In the genomic region with DNA sequence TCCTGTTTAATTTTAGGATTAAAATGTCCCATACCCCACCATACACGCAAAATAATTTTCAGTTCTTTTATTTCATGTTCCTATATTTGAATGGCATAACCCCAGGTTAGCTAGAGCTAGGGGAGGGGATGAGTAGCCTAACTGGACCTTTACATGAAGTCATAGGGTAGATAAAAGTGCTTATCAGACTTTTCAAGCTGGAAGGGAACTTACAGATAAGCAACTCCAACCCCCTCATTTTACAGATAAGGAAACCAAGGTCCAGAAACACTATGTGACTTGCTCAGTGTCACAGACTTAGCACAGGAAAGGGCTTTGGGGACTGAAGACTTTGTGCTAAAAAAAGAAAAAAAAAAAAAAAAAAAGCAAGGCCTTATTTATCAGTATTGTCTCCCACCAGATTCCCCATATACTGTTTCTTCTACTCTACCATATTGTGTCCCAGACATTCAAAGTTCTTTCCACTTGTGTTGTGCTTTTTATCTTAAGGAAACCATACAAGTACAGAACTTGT, we compare ENCODE assay signal across 1 cellular context.
A peak's percentile ranks its signal among the peaks of the same experiment; 100 is the strongest.
TF ChIP-seq lines count a peak whose summit lies in the region.

No MANE protein-coding gene starts in this region.

TF ChIP-seq in K562, 482 proteins besides CTCF, POLR2A, EP300 and RAD21 (continued from another document and continues in another):
- TF ChIP-seq SIN3A (IDR thresholded peaks at IDR 0.05; ENCODE audit: borderline replicate concordance in 2 of 2, control insufficient read depth in 1 of 2, low read depth in 2 of 2, low read length in 2 of 2): no peak
- TF ChIP-seq, protein P1, sequence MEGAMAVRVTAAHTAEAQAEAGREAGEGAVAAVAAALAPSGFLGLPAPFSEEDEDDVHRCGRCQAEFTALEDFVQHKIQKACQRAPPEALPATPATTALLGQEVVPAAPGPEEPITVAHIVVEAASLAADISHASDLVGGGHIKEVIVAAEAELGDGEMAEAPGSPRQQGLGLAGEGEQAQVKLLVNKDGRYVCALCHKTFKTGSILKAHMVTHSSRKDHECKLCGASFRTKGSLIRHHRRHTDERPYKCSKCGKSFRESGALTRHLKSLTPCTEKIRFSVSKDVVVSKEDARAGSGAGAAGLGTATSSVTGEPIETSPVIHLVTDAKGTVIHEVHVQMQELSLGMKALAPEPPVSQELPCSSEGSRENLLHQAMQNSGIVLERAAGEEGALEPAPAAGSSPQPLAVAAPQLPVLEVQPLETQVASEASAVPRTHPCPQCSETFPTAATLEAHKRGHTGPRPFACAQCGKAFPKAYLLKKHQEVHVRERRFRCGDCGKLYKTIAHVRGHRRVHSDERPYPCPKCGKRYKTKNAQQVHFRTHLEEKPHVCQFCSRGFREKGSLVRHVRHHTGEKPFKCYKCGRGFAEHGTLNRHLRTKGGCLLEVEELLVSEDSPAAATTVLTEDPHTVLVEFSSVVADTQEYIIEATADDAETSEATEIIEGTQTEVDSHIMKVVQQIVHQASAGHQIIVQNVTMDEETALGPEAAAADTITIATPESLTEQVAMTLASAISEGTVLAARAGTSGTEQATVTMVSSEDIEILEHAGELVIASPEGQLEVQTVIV (CRISPR knock-in tag; IDR thresholded peaks at IDR 0.05; ENCODE audit: borderline replicate concordance): no peak
- TF ChIP-seq ZNF165 (CRISPR knock-in tag; IDR thresholded peaks at IDR 0.05; ENCODE audit: borderline replicate concordance): no peak
- TF ChIP-seq, protein P2, sequence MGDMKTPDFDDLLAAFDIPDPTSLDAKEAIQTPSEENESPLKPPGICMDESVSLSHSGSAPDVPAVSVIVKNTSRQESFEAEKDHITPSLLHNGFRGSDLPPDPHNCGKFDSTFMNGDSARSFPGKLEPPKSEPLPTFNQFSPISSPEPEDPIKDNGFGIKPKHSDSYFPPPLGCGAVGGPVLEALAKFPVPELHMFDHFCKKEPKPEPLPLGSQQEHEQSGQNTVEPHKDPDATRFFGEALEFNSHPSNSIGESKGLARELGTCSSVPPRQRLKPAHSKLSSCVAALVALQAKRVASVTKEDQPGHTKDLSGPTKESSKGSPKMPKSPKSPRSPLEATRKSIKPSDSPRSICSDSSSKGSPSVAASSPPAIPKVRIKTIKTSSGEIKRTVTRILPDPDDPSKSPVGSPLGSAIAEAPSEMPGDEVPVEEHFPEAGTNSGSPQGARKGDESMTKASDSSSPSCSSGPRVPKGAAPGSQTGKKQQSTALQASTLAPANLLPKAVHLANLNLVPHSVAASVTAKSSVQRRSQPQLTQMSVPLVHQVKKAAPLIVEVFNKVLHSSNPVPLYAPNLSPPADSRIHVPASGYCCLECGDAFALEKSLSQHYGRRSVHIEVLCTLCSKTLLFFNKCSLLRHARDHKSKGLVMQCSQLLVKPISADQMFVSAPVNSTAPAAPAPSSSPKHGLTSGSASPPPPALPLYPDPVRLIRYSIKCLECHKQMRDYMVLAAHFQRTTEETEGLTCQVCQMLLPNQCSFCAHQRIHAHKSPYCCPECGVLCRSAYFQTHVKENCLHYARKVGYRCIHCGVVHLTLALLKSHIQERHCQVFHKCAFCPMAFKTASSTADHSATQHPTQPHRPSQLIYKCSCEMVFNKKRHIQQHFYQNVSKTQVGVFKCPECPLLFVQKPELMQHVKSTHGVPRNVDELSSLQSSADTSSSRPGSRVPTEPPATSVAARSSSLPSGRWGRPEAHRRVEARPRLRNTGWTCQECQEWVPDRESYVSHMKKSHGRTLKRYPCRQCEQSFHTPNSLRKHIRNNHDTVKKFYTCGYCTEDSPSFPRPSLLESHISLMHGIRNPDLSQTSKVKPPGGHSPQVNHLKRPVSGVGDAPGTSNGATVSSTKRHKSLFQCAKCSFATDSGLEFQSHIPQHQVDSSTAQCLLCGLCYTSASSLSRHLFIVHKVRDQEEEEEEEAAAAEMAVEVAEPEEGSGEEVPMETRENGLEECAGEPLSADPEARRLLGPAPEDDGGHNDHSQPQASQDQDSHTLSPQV (IDR thresholded peaks at IDR 0.05): peak; percentile 32
- TF ChIP-seq, protein P3, sequence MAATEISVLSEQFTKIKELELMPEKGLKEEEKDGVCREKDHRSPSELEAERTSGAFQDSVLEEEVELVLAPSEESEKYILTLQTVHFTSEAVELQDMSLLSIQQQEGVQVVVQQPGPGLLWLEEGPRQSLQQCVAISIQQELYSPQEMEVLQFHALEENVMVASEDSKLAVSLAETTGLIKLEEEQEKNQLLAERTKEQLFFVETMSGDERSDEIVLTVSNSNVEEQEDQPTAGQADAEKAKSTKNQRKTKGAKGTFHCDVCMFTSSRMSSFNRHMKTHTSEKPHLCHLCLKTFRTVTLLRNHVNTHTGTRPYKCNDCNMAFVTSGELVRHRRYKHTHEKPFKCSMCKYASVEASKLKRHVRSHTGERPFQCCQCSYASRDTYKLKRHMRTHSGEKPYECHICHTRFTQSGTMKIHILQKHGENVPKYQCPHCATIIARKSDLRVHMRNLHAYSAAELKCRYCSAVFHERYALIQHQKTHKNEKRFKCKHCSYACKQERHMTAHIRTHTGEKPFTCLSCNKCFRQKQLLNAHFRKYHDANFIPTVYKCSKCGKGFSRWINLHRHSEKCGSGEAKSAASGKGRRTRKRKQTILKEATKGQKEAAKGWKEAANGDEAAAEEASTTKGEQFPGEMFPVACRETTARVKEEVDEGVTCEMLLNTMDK (IDR thresholded peaks at IDR 0.05; ENCODE audit: borderline replicate concordance, insufficient read depth, low read depth, low read length, poor library complexity, severe bottlenecking): no peak
- peak; percentile 92 for TF ChIP-seq NEUROD1 (IDR thresholded peaks at IDR 0.05; ENCODE audit: borderline replicate concordance, low read depth, low read length, partially characterized antibody)
- no peak for TF ChIP-seq CBX1 (IDR thresholded peaks at IDR 0.05; ENCODE audit: low read depth)
- TF ChIP-seq SRSF9 (IDR thresholded peaks at IDR 0.05; ENCODE audit: borderline replicate concordance, low read depth, low read length): no peak
- TF ChIP-seq ZNF561 (CRISPR knock-in tag; conservative IDR thresholded peaks at IDR 0.05): no peak
- TF ChIP-seq IRF2 (CRISPR knock-in tag; IDR thresholded peaks at IDR 0.05): no peak
- peak; percentile 82 for TF ChIP-seq NUFIP1 (IDR thresholded peaks at IDR 0.05; ENCODE audit: partially characterized antibody)
- TF ChIP-seq, protein P4, sequence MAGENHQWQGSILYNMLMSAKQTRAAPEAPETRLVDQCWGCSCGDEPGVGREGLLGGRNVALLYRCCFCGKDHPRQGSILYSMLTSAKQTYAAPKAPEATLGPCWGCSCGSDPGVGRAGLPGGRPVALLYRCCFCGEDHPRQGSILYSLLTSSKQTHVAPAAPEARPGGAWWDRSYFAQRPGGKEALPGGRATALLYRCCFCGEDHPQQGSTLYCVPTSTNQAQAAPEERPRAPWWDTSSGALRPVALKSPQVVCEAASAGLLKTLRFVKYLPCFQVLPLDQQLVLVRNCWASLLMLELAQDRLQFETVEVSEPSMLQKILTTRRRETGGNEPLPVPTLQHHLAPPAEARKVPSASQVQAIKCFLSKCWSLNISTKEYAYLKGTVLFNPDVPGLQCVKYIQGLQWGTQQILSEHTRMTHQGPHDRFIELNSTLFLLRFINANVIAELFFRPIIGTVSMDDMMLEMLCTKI (IDR thresholded peaks at IDR 0.05; ENCODE audit: partially characterized antibody): no peak
- TF ChIP-seq NCOA2 (IDR thresholded peaks at IDR 0.05; ENCODE audit: partially characterized antibody in 2 of 2): peak; percentile 77 to 86
- no peak for TF ChIP-seq KAT8 (IDR thresholded peaks at IDR 0.05; ENCODE audit: low read depth)
- TF ChIP-seq, protein P5, sequence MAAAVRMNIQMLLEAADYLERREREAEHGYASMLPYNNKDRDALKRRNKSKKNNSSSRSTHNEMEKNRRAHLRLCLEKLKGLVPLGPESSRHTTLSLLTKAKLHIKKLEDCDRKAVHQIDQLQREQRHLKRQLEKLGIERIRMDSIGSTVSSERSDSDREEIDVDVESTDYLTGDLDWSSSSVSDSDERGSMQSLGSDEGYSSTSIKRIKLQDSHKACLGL (CRISPR knock-in tag; IDR thresholded peaks at IDR 0.05; ENCODE audit: borderline replicate concordance, poor library complexity, severe bottlenecking): no peak
- no peak for TF ChIP-seq PRMT5 (CRISPR knock-in tag; IDR thresholded peaks at IDR 0.05)
- TF ChIP-seq PURB (CRISPR knock-in tag; IDR thresholded peaks at IDR 0.05; ENCODE audit: low read depth): no peak
- TF ChIP-seq, protein P6, sequence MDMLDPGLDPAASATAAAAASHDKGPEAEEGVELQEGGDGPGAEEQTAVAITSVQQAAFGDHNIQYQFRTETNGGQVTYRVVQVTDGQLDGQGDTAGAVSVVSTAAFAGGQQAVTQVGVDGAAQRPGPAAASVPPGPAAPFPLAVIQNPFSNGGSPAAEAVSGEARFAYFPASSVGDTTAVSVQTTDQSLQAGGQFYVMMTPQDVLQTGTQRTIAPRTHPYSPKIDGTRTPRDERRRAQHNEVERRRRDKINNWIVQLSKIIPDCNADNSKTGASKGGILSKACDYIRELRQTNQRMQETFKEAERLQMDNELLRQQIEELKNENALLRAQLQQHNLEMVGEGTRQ (CRISPR knock-in tag; IDR thresholded peaks at IDR 0.05): no peak
- peak; percentile 68; the same call in 1 of the 2 replicates for TF ChIP-seq PHF21A (IDR thresholded peaks at IDR 0.05; ENCODE audit: borderline replicate concordance, low read depth)
- peak; percentile 100 for TF ChIP-seq SMARCE1 (IDR thresholded peaks at IDR 0.05)
- TF ChIP-seq, protein P7, sequence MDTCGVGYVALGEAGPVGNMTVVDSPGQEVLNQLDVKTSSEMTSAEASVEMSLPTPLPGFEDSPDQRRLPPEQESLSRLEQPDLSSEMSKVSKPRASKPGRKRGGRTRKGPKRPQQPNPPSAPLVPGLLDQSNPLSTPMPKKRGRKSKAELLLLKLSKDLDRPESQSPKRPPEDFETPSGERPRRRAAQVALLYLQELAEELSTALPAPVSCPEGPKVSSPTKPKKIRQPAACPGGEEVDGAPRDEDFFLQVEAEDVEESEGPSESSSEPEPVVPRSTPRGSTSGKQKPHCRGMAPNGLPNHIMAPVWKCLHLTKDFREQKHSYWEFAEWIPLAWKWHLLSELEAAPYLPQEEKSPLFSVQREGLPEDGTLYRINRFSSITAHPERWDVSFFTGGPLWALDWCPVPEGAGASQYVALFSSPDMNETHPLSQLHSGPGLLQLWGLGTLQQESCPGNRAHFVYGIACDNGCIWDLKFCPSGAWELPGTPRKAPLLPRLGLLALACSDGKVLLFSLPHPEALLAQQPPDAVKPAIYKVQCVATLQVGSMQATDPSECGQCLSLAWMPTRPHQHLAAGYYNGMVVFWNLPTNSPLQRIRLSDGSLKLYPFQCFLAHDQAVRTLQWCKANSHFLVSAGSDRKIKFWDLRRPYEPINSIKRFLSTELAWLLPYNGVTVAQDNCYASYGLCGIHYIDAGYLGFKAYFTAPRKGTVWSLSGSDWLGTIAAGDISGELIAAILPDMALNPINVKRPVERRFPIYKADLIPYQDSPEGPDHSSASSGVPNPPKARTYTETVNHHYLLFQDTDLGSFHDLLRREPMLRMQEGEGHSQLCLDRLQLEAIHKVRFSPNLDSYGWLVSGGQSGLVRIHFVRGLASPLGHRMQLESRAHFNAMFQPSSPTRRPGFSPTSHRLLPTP (IDR thresholded peaks at IDR 0.05; ENCODE audit: borderline replicate concordance, extremely low read depth, insufficient read length): no peak
- TF ChIP-seq U2AF1 (optimal IDR thresholded peaks at IDR 0.05; ENCODE audit: low read depth, low read length): no peak
- peak; percentile 7; the same call in 1 of the 2 replicates for TF ChIP-seq MECOM (CRISPR knock-in tag; IDR thresholded peaks at IDR 0.05)
- no peak for TF ChIP-seq TCF7 (IDR thresholded peaks at IDR 0.05; ENCODE audit: borderline replicate concordance)
- no peak for TF ChIP-seq ESRRB (CRISPR knock-in tag; IDR thresholded peaks at IDR 0.05; ENCODE audit: borderline replicate concordance)
- TF ChIP-seq, protein P8, sequence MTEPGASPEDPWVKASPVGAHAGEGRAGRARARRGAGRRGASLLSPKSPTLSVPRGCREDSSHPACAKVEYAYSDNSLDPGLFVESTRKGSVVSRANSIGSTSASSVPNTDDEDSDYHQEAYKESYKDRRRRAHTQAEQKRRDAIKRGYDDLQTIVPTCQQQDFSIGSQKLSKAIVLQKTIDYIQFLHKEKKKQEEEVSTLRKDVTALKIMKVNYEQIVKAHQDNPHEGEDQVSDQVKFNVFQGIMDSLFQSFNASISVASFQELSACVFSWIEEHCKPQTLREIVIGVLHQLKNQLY (CRISPR knock-in tag; conservative IDR thresholded peaks at IDR 0.05): no peak
- 0 out of 2 replicates have a peak, but pooled peaks have one; percentile 46 for TF ChIP-seq ZKSCAN1 (IDR thresholded peaks at IDR 0.05; ENCODE audit: low read depth, low read length)
- no peak for TF ChIP-seq SMAD2 (IDR thresholded peaks at IDR 0.05; ENCODE audit: low read depth, low read length)
- TF ChIP-seq ZNF586 (CRISPR knock-in tag; conservative IDR thresholded peaks at IDR 0.05): no peak
- TF ChIP-seq BRF1 (IDR thresholded peaks at IDR 0.05; ENCODE audit: borderline replicate concordance, extremely low read depth, insufficient read length): no peak
- TF ChIP-seq NFRKB (IDR thresholded peaks at IDR 0.05; ENCODE audit: low read depth): 0 out of 2 replicates have a peak, but pooled peaks have one; percentile 14
- peak; percentile 88 for TF ChIP-seq SMAD4 (CRISPR knock-in tag; conservative IDR thresholded peaks at IDR 0.05)
- peak; percentile 58 for TF ChIP-seq ETV1 (tag; conservative IDR thresholded peaks at IDR 0.05; ENCODE audit: low read depth)
- TF ChIP-seq, protein P9, sequence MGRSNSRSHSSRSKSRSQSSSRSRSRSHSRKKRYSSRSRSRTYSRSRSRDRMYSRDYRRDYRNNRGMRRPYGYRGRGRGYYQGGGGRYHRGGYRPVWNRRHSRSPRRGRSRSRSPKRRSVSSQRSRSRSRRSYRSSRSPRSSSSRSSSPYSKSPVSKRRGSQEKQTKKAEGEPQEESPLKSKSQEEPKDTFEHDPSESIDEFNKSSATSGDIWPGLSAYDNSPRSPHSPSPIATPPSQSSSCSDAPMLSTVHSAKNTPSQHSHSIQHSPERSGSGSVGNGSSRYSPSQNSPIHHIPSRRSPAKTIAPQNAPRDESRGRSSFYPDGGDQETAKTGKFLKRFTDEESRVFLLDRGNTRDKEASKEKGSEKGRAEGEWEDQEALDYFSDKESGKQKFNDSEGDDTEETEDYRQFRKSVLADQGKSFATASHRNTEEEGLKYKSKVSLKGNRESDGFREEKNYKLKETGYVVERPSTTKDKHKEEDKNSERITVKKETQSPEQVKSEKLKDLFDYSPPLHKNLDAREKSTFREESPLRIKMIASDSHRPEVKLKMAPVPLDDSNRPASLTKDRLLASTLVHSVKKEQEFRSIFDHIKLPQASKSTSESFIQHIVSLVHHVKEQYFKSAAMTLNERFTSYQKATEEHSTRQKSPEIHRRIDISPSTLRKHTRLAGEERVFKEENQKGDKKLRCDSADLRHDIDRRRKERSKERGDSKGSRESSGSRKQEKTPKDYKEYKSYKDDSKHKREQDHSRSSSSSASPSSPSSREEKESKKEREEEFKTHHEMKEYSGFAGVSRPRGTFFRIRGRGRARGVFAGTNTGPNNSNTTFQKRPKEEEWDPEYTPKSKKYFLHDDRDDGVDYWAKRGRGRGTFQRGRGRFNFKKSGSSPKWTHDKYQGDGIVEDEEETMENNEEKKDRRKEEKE (IDR thresholded peaks at IDR 0.05; ENCODE audit: borderline replicate concordance in 1 of 2, control insufficient read depth in 1 of 2, low read depth in 2 of 2, low read length in 1 of 2): no peak
- no peak for TF ChIP-seq RFX7 (CRISPR knock-in tag; IDR thresholded peaks at IDR 0.05)
- no peak for TF ChIP-seq NFIX (CRISPR knock-in tag; IDR thresholded peaks at IDR 0.05; ENCODE audit: low read depth)
